Comparison of ENCODE assay signal across 8 cellular contexts in genomic region chr2:210181606-210182088, GRCh38. TPM values are rescaled to one million over a fixed set of nuclear protein-coding genes. Genes with fewer than 3 reads are reported as not detected.
A peak's percentile ranks its signal among the peaks of the same experiment; 100 is the strongest.
DNase-seq lines count a peak whose midpoint lies in the region; ATAC-seq lines count a peak whose summit lies in the region.
"Not testable (repeated sequence)": the region's sequence is repeated elsewhere in the genome, so short reads cannot be mapped to it uniquely, and the experiment has no call there.

No MANE protein-coding gene starts in this region.

- H3K36me3 Mint-ChIP-seq in activated T-cell treated with anti-CD3 and anti-CD28 coated beads, Interleukin-2, amount 50 U/mL, for 24 hours (ENCODE audit: low read depth); central memory CD8-positive, alpha-beta T cell (ENCODE audit: insufficient read depth): not testable (repeated sequence)
- peaks cover 20% of the 10 kb centered on the region for H3K36me3 Mint-ChIP-seq in stimulated activated naive CD8-positive, alpha-beta T cell treated with anti-CD3 and anti-CD28 coated beads, Interleukin-15, Interleukin-2, amounts not matched to agents 100 ng/mL and 50 ng/mL, for 24 hours (ENCODE audit: low read depth)

- H2BK120ac ChIP-seq in mesendoderm (ENCODE audit: low read depth, low read length): not testable (repeated sequence)

- H3K36me3 ChIP-seq in mesendoderm (ENCODE audit: control insufficient read depth, insufficient read depth, low read length): not testable (repeated sequence)

- H3K27me3 Mint-ChIP-seq in activated T-cell treated with anti-CD3 and anti-CD28 coated beads, Interleukin-2, amount 50 U/mL, for 24 hours: peaks cover 16% of the 10 kb centered on the region
- H3K27me3 Mint-ChIP-seq in central memory CD8-positive, alpha-beta T cell: peaks cover 57% of the 10 kb centered on the region
- peaks cover 16% of the 10 kb centered on the region for H3K27me3 Mint-ChIP-seq in stimulated activated naive CD8-positive, alpha-beta T cell treated with anti-CD3 and anti-CD28 coated beads, Interleukin-15, Interleukin-2, amounts not matched to agents 100 ng/mL and 50 ng/mL, for 24 hours

- not testable (repeated sequence) for H3K4ac ChIP-seq in mesendoderm (ENCODE audit: low read depth, low read length)

- not testable (repeated sequence) for H3K23ac ChIP-seq in mesendoderm (ENCODE audit: low read length)

- not testable (repeated sequence) for H2BK5ac ChIP-seq in mesendoderm (ENCODE audit: low read length)

- peak overlapping the region; percentile 18 for H3K4me3 ChIP-seq in Jurkat, Clone E6-1 (ENCODE audit: low read length)
- H3K4me3 ChIP-seq in mesendoderm (ENCODE audit: low read length): not testable (repeated sequence)

- H3K4me1 ChIP-seq in mesendoderm (ENCODE audit: control insufficient read depth, low read depth, low read length): not testable (repeated sequence)

- H4K8ac ChIP-seq in mesendoderm (ENCODE audit: low read depth, low read length): not testable (repeated sequence)

- H3K18ac ChIP-seq in mesendoderm (ENCODE audit: low read length): not testable (repeated sequence)

- ATAC-seq in central memory CD8-positive, alpha-beta T cell (replicated peaks; ENCODE audit: extremely low read depth, poor library complexity, severe bottlenecking): not testable (repeated sequence)

- H3K4me1 Mint-ChIP-seq in activated T-cell treated with anti-CD3 and anti-CD28 coated beads, Interleukin-2, amount 50 U/mL, for 24 hours (ENCODE audit: low read depth): peaks cover 20% of the 10 kb centered on the region
- not testable (repeated sequence) for H3K4me1 Mint-ChIP-seq in central memory CD8-positive, alpha-beta T cell
- H3K4me1 Mint-ChIP-seq in stimulated activated naive CD8-positive, alpha-beta T cell treated with anti-CD3 and anti-CD28 coated beads, Interleukin-15, Interleukin-2, amounts not matched to agents 100 ng/mL and 50 ng/mL, for 24 hours (ENCODE audit: low read depth): peaks cover 26% of the 10 kb centered on the region

- H3K27me3 ChIP-seq in mesendoderm (ENCODE audit: insufficient read depth, low read length, poor library complexity): not testable (repeated sequence)

- H3K9me3 Mint-ChIP-seq in activated T-cell treated with anti-CD3 and anti-CD28 coated beads, Interleukin-2, amount 50 U/mL, for 24 hours: peaks cover 33% of the 10 kb centered on the region
- H3K9me3 Mint-ChIP-seq in central memory CD8-positive, alpha-beta T cell: peaks cover 31% of the 10 kb centered on the region
- H3K9me3 Mint-ChIP-seq in stimulated activated naive CD8-positive, alpha-beta T cell treated with anti-CD3 and anti-CD28 coated beads, Interleukin-15, Interleukin-2, amounts not matched to agents 100 ng/mL and 50 ng/mL, for 24 hours: peaks cover 30% of the 10 kb centered on the region

- peak; percentile 65 for DNase-seq in COLO668 (lab: John Stamatoyannopoulos, UW; ENCODE audit: unreplicated experiment)
- DNase-seq in Jurkat, Clone E6-1 (ENCODE audit: low read depth, low spot score): peak; percentile 88
- peak; percentile 28 to 67 for DNase-seq in NCI-H524 (lab: John Stamatoyannopoulos, UW)
- DNase-seq in SW480 (ENCODE audit: low spot score): peak; percentile 20
- peak; percentile 33 for DNase-seq in activated T-cell treated with anti-CD3 and anti-CD28 coated beads, Interleukin-2, amount 50 U/mL, for 24 hours
- DNase-seq in central memory CD8-positive, alpha-beta T cell (ENCODE audit: low spot score in 2 of 2): not testable (repeated sequence)
- peak; percentile 80 for DNase-seq in mesendoderm

- H2BK15ac ChIP-seq in mesendoderm (replicated peaks; ENCODE audit: low read depth): not testable (repeated sequence)

- H3K4me2 ChIP-seq in mesendoderm (ENCODE audit: low read length): not testable (repeated sequence)

- H3K79me2 ChIP-seq in mesendoderm (ENCODE audit: control insufficient read depth, insufficient read depth, low read length): not testable (repeated sequence)

- peak overlapping the region; percentile 34 for H3K56ac ChIP-seq in mesendoderm (ENCODE audit: low read length)

- not testable (repeated sequence) for H4K5ac ChIP-seq in mesendoderm (ENCODE audit: low read length)

- not testable (repeated sequence) for H2AK5ac ChIP-seq in mesendoderm (ENCODE audit: low read length)

- peak overlapping the region; percentile 40 for H3K4me3 Mint-ChIP-seq in activated T-cell treated with anti-CD3 and anti-CD28 coated beads, Interleukin-2, amount 50 U/mL, for 24 hours
- peak overlapping the region; percentile 31 for H3K4me3 Mint-ChIP-seq in central memory CD8-positive, alpha-beta T cell
- peak overlapping the region; percentile 22 for H3K4me3 Mint-ChIP-seq in stimulated activated naive CD8-positive, alpha-beta T cell treated with anti-CD3 and anti-CD28 coated beads, Interleukin-15, Interleukin-2, amounts not matched to agents 100 ng/mL and 50 ng/mL, for 24 hours

- H3K27ac ChIP-seq in mesendoderm (ENCODE audit: low read depth, low read length): not testable (repeated sequence)

- no CpG with 5 or more reads among the region's 12 CpGs for WGBS in mesendoderm (ENCODE audit: extremely low coverage, insufficient coverage, low lambda C conversion rate)

- peak overlapping the region; percentile 10 for H3K27ac Mint-ChIP-seq in activated T-cell treated with anti-CD3 and anti-CD28 coated beads, Interleukin-2, amount 50 U/mL, for 24 hours
- H3K27ac Mint-ChIP-seq in central memory CD8-positive, alpha-beta T cell (ENCODE audit: low read depth); stimulated activated naive CD8-positive, alpha-beta T cell treated with anti-CD3 and anti-CD28 coated beads, Interleukin-15, Interleukin-2, amounts not matched to agents 100 ng/mL and 50 ng/mL, for 24 hours: not testable (repeated sequence)

- H3K9ac ChIP-seq in mesendoderm (ENCODE audit: low read length): not testable (repeated sequence)

- not testable (repeated sequence) for H3K79me1 ChIP-seq in mesendoderm (ENCODE audit: low read length)

RNA-seq across cellular contexts. Expression of gene KANSL1L, which starts 10.4 kb away (rescaled TPM):
- 4.3 TPM for polyA plus RNA-seq in Jurkat, Clone E6-1 (2012; ENCODE audit: insufficient read depth, insufficient read length)
- polyA plus RNA-seq in mesendoderm (2013, experiment 1 of 2): 3.8 TPM
- polyA plus RNA-seq in mesendoderm (2013, experiment 2 of 2): 3.9 TPM

RNA-seq across cellular contexts. Expression of gene ACADL, which starts 43.6 kb away (rescaled TPM):
- not detected for polyA plus RNA-seq in Jurkat, Clone E6-1 (2012; ENCODE audit: insufficient read depth, insufficient read length)
- polyA plus RNA-seq in mesendoderm (2013, experiment 1 of 2): 0.80 TPM
- polyA plus RNA-seq in mesendoderm (2013, experiment 2 of 2): 1.0 TPM
